ENCODE assay signal across 34 cellular contexts in the genomic region with DNA sequence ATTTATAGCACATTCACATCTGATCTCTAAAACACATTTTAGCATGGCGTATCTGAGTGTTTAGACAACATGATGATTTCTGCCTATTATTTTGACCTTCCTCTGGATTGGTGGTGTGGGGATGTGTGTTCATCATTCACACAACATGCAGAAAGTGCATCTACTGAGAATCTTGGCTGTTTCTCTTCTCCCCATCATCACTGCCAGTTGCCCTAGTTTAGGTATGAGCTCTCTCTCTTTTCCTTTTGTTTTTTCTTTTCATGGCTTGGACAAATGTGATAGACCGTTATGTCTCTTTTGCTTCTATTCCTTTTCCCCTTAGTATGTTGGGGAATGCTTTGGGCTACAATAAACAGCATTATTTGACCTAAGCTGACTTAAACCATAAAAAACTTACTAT.
"Had no signal": no experiment of that assay in that cellular context is flagged by ENCODE, and none has a peak within 500 bp of the region (broad histone marks: within the 10 kb centered on the region; RNA-seq: fewer than 3 reads in every experiment).

No MANE protein-coding gene starts in this region.

- H3K27ac ChIP-seq: KMS-11 had no signal

- H3K36me3 ChIP-seq: MG63 had no signal

- H3K4me3 ChIP-seq: MG63 had no signal

- H3K9me3 ChIP-seq: MG63 had no signal

- DNase-seq: Karpas-422, Kasumi-1, MG63, MM.1S, MV-4-11, NCI-H1048, NCI-H1092, NCI-H1092 treated with DMSO at 0.1 percent for 48 hours, NCI-H1105, NCI-H1105 treated with DMSO at 0.1 percent for 48 hours, NCI-H1417, NCI-H1417 treated with DMSO at 0.1 percent for 48 hours, NCI-H1436, NCI-H1436 treated with DMSO at 0.1 percent for 48 hours, NCI-H146, NCI-H1694, NCI-H1694 treated with DMSO at 0.1 percent for 48 hours, NCI-H187, NCI-H187 treated with DMSO at 0.1 percent for 48 hours, NCI-H1930, NCI-H2029, NCI-H2029 treated with DMSO at 0.1 percent for 48 hours, NCI-H2081, NCI-H2081 treated with DMSO at 0.1 percent for 48 hours, NCI-H2107, NCI-H2171, NCI-H2171 treated with DMSO at 0.1 percent for 48 hours, NCI-H2227 treated with DMSO at 0.1 percent for 48 hours, NCI-H226, NCI-H345, NCI-H446, NCI-H446 treated with DMSO at 0.1 percent for 48 hours, NCI-H510A had no signal
